ENCODE assay signal across 1 cellular context in the genomic region with DNA sequence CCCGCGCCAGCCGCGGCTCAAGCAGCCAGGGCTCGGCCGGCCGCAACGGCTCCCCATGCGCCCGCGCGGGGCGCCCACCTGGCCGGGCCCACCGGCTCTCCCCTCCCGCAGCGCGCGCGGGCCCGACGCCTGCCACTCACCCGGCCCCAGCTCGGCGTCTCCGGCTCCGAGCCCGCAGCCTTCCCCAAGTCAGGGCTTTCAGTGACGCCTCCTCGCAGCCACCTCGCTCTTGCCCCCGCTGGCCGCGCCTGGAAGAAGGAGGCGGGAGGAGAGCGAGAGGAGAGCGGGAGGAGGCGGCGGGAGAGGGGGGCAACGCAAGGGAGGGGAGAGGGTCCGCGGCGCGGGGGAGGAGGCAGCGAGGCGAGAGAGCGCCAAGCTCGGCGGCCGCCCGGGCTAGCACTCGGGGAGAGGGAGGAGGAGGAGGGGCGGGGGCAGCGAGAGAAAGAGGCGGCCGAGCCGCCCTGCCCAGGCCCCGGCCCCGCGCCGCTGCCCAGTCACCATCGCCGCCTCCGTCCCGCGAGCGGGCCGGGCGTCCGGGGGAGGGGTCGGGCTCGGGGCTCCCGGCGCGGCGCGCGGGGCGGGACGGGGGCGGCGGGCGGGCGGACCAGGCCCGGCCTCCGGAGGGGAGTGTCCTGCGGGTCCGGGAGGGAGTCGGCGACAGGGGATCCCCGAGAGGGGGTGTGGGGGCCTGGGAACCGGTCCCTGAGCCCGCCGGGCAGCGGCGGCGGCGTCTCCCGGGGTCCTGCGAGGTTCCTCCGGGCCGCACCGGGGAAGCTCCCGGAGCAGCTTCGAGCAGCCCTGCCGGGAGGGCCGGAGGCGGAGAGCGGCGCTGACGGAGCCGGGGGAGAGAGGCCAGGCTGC.
TF ChIP-seq lines count a peak whose summit lies in the region.

LHFPL2 (minus strand) TSS at position 414 of the 861 bp plus-strand sequence. CDS start 138,559 bp downstream, outside the sequence.

TF ChIP-seq in HepG2, 621 proteins besides CTCF, POLR2A, EP300 and RAD21 (continued from another document and continues in another):
- TF ChIP-seq RBFOX2 (IDR thresholded peaks at IDR 0.05; ENCODE audit: low read depth, low read length) (peak; percentile 73), ASH2L (IDR thresholded peaks at IDR 0.05; ENCODE audit: insufficient read length, low read depth, low read length) (peak; percentile 70), ARID4A (CRISPR knock-in tag; IDR thresholded peaks at IDR 0.05; ENCODE audit: borderline replicate concordance) (peak; percentile 25; the same call in 1 of the 2 replicates), YY1 (IDR thresholded peaks at IDR 0.05; ENCODE audit: insufficient read depth, insufficient replicate concordance, low read depth, low read length) (peak; percentile 9), ZNF326 (CRISPR knock-in tag; IDR thresholded peaks at IDR 0.05; ENCODE audit: borderline replicate concordance) (no peak), ATAD3A (CRISPR knock-in tag; IDR thresholded peaks at IDR 0.05) (no peak), AGO2 (optimal IDR thresholded peaks at IDR 0.05; ENCODE audit: low read depth, low read length) (peak; percentile 42), BCL6 (CRISPR knock-in tag; IDR thresholded peaks at IDR 0.05) (peak; percentile 30), SRSF4 (IDR thresholded peaks at IDR 0.05; ENCODE audit: low read depth, low read length, poor library complexity, severe bottlenecking) (no peak), PHF8 (CRISPR knock-in tag; IDR thresholded peaks at IDR 0.05) (peak; percentile 76), IRF9 (CRISPR knock-in tag; IDR thresholded peaks at IDR 0.05; ENCODE audit: borderline replicate concordance) (peak; percentile 31; the same call in 1 of the 2 replicates)
- TF ChIP-seq, protein P1, sequence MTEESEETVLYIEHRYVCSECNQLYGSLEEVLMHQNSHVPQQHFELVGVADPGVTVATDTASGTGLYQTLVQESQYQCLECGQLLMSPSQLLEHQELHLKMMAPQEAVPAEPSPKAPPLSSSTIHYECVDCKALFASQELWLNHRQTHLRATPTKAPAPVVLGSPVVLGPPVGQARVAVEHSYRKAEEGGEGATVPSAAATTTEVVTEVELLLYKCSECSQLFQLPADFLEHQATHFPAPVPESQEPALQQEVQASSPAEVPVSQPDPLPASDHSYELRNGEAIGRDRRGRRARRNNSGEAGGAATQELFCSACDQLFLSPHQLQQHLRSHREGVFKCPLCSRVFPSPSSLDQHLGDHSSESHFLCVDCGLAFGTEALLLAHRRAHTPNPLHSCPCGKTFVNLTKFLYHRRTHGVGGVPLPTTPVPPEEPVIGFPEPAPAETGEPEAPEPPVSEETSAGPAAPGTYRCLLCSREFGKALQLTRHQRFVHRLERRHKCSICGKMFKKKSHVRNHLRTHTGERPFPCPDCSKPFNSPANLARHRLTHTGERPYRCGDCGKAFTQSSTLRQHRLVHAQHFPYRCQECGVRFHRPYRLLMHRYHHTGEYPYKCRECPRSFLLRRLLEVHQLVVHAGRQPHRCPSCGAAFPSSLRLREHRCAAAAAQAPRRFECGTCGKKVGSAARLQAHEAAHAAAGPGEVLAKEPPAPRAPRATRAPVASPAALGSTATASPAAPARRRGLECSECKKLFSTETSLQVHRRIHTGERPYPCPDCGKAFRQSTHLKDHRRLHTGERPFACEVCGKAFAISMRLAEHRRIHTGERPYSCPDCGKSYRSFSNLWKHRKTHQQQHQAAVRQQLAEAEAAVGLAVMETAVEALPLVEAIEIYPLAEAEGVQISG (CRISPR knock-in tag; IDR thresholded peaks at IDR 0.05): peak; percentile 0; the same call in 1 of the 2 replicates
- TF ChIP-seq, protein P2, sequence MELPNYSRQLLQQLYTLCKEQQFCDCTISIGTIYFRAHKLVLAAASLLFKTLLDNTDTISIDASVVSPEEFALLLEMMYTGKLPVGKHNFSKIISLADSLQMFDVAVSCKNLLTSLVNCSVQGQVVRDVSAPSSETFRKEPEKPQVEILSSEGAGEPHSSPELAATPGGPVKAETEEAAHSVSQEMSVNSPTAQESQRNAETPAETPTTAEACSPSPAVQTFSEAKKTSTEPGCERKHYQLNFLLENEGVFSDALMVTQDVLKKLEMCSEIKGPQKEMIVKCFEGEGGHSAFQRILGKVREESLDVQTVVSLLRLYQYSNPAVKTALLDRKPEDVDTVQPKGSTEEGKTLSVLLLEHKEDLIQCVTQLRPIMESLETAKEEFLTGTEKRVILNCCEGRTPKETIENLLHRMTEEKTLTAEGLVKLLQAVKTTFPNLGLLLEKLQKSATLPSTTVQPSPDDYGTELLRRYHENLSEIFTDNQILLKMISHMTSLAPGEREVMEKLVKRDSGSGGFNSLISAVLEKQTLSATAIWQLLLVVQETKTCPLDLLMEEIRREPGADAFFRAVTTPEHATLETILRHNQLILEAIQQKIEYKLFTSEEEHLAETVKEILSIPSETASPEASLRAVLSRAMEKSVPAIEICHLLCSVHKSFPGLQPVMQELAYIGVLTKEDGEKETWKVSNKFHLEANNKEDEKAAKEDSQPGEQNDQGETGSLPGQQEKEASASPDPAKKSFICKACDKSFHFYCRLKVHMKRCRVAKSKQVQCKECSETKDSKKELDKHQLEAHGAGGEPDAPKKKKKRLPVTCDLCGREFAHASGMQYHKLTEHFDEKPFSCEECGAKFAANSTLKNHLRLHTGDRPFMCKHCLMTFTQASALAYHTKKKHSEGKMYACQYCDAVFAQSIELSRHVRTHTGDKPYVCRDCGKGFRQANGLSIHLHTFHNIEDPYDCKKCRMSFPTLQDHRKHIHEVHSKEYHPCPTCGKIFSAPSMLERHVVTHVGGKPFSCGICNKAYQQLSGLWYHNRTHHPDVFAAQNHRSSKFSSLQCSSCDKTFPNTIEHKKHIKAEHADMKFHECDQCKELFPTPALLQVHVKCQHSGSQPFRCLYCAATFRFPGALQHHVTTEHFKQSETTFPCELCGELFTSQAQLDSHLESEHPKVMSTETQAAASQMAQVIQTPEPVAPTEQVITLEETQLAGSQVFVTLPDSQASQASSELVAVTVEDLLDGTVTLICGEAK (IDR thresholded peaks at IDR 0.05): no peak
- TF ChIP-seq, protein P2 (CRISPR knock-in tag; IDR thresholded peaks at IDR 0.05): no peak
- TF ChIP-seq, protein P3, sequence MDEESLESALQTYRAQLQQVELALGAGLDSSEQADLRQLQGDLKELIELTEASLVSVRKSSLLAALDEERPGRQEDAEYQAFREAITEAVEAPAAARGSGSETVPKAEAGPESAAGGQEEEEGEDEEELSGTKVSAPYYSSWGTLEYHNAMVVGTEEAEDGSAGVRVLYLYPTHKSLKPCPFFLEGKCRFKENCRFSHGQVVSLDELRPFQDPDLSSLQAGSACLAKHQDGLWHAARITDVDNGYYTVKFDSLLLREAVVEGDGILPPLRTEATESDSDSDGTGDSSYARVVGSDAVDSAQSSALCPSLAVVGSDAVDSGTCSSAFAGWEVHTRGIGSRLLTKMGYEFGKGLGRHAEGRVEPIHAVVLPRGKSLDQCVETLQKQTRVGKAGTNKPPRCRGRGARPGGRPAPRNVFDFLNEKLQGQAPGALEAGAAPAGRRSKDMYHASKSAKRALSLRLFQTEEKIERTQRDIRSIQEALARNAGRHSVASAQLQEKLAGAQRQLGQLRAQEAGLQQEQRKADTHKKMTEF (CRISPR knock-in tag; IDR thresholded peaks at IDR 0.05): peak; percentile 26; the same call in 1 of the 2 replicates
- TF ChIP-seq, protein P4, sequence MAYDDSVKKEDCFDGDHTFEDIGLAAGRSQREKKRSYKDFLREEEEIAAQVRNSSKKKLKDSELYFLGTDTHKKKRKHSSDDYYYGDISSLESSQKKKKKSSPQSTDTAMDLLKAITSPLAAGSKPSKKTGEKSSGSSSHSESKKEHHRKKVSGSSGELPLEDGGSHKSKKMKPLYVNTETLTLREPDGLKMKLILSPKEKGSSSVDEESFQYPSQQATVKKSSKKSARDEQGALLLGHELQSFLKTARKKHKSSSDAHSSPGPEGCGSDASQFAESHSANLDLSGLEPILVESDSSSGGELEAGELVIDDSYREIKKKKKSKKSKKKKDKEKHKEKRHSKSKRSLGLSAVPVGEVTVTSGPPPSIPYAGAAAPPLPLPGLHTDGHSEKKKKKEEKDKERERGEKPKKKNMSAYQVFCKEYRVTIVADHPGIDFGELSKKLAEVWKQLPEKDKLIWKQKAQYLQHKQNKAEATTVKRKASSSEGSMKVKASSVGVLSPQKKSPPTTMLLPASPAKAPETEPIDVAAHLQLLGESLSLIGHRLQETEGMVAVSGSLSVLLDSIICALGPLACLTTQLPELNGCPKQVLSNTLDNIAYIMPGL (CRISPR knock-in tag; IDR thresholded peaks at IDR 0.05; ENCODE audit: borderline replicate concordance in 1 of 2, low read depth in 1 of 2): peak in 1 of 2 experiments; percentile 85; a peak in 1 of 4 replicates
- TF ChIP-seq, protein P5, sequence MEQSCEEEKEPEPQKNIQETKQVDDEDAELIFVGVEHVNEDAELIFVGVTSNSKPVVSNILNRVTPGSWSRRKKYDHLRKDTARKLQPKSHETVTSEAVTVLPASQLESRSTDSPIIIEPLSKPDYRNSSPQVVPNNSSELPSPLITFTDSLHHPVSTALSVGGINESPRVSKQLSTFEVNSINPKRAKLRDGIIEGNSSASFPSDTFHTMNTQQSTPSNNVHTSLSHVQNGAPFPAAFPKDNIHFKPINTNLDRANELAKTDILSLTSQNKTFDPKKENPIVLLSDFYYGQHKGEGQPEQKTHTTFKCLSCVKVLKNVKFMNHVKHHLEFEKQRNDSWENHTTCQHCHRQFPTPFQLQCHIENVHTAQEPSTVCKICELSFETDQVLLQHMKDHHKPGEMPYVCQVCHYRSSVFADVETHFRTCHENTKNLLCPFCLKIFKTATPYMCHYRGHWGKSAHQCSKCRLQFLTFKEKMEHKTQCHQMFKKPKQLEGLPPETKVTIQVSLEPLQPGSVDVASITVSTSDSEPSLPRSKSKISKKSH (CRISPR knock-in tag; IDR thresholded peaks at IDR 0.05; ENCODE audit: borderline replicate concordance): no peak
- TF ChIP-seq, protein P6, sequence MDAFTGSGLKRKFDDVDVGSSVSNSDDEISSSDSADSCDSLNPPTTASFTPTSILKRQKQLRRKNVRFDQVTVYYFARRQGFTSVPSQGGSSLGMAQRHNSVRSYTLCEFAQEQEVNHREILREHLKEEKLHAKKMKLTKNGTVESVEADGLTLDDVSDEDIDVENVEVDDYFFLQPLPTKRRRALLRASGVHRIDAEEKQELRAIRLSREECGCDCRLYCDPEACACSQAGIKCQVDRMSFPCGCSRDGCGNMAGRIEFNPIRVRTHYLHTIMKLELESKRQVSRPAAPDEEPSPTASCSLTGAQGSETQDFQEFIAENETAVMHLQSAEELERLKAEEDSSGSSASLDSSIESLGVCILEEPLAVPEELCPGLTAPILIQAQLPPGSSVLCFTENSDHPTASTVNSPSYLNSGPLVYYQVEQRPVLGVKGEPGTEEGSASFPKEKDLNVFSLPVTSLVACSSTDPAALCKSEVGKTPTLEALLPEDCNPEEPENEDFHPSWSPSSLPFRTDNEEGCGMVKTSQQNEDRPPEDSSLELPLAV (CRISPR knock-in tag; conservative IDR thresholded peaks at IDR 0.05; ENCODE audit: low read depth): no peak
